In the genomic region with DNA sequence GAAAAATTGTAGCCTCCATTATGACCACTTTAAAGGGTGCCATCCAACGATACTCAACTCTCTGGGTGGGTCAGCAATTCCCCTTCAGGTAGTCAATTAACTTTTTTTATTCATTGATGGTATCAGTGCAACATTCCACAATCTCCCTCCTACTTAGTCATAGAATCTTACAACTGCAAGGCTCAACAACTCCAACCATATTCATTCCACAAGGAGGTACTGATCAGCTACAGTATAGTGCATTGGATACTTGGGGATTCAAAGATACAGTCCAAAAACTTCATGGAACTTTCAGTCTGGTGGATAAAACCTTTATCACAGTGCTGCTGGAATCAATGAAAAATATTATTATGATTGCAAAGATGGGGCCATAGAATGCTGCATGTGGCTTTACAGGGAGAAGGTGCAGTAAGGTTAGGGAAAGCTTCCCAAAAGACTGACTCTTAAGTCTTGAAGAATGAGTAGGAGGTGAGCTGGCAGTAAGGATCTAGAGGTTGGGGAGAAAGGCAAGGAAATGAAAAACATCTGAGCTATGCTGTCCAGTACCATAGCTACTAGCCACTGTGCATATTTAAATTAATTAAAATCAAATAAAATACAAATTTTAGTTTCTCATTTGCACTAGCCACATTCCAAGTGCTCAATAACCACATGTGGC, we compare ENCODE assay signal across 20 cellular contexts.
"Had no signal": no experiment of that assay in that cellular context is flagged by ENCODE, and none has a peak within 500 bp of the region (broad histone marks: within the 10 kb centered on the region; RNA-seq: fewer than 3 reads in every experiment).

No MANE protein-coding gene starts in this region.

- H3K36me3 ChIP-seq: breast epithelium, right atrium auricular region had no signal

- H3K27me3 ChIP-seq: breast epithelium, right atrium auricular region had no signal

- H3K4me1 Mint-ChIP-seq: activated naive CD8-positive, alpha-beta T cell treated with anti-CD3 and anti-CD28 coated beads, Interleukin-2, amount 50 U/mL, for 24 hours; T-cell had no signal

- H3K4me3 Mint-ChIP-seq: activated naive CD4-positive, alpha-beta T cell treated with anti-CD3 and anti-CD28 coated beads for 36 hours; activated naive CD8-positive, alpha-beta T cell treated with anti-CD3 and anti-CD28 coated beads, Interleukin-2, amount 50 U/mL, for 24 hours; natural killer cell treated with Interleukin-12 subunit alpha and Interleukin-12 subunit beta and Interleukin-15 and Interleukin-18, amount 100 ng/mL, for 72 hours; T-cell had no signal

- H3K27ac Mint-ChIP-seq: activated naive CD4-positive, alpha-beta T cell treated with anti-CD3 and anti-CD28 coated beads for 36 hours; activated naive CD8-positive, alpha-beta T cell treated with anti-CD3 and anti-CD28 coated beads, Interleukin-2, amount 50 U/mL, for 24 hours; natural killer cell treated with Interleukin-12 subunit alpha and Interleukin-12 subunit beta and Interleukin-15 and Interleukin-18, amount 100 ng/mL, for 72 hours; T-cell had no signal

- H3K27me3 Mint-ChIP-seq: activated naive CD8-positive, alpha-beta T cell treated with anti-CD3 and anti-CD28 coated beads, Interleukin-2, amount 50 U/mL, for 24 hours; T-cell had no signal

- H3K9me3 Mint-ChIP-seq: natural killer cell treated with Interleukin-12 subunit alpha and Interleukin-12 subunit beta and Interleukin-15 and Interleukin-18, amount 100 ng/mL, for 72 hours had no signal

- H3K4me1 ChIP-seq: breast epithelium, right atrium auricular region had no signal

- H3K27ac ChIP-seq: breast epithelium, right atrium auricular region had no signal

- DNase-seq: activated CD4-positive, alpha-beta T cell treated with anti-CD3 and anti-CD28 coated beads, Interleukin-2, amount 50 U/mL, for 4 hours; activated naive CD4-positive, alpha-beta T cell treated with anti-CD3 and anti-CD28 coated beads for 36 hours; activated naive CD8-positive, alpha-beta T cell treated with anti-CD3 and anti-CD28 coated beads, Interleukin-2, amount 50 U/mL, for 24 hours; activated T-cell treated with anti-CD3 and anti-CD28 coated beads for 4 hours; aorta; dermis blood vessel endothelial cell; erythroblast; kidney glomerular epithelial cell; nucleus accumbens; stimulated activated CD4-positive, alpha-beta T cell treated with anti-CD3 and anti-CD28 coated beads, Interleukin-4, amount 100 ng/mL, for 24 hours; stimulated activated CD8-positive, alpha-beta memory T cell treated with anti-CD3 and anti-CD28 coated beads, Interleukin-4, amount 100 ng/mL, for 48 hours; stimulated activated naive CD4-positive, alpha-beta T cell treated with Interleukin-2 at 50 U/mL for 16 hours; substantia nigra; T-cell; T-helper 9 cell; trophoblast cell had no signal

- H3K4me3 ChIP-seq: breast epithelium, right atrium auricular region, skin epidermis had no signal
